1 cellular context compared by ENCODE assay signal in the genomic region with DNA sequence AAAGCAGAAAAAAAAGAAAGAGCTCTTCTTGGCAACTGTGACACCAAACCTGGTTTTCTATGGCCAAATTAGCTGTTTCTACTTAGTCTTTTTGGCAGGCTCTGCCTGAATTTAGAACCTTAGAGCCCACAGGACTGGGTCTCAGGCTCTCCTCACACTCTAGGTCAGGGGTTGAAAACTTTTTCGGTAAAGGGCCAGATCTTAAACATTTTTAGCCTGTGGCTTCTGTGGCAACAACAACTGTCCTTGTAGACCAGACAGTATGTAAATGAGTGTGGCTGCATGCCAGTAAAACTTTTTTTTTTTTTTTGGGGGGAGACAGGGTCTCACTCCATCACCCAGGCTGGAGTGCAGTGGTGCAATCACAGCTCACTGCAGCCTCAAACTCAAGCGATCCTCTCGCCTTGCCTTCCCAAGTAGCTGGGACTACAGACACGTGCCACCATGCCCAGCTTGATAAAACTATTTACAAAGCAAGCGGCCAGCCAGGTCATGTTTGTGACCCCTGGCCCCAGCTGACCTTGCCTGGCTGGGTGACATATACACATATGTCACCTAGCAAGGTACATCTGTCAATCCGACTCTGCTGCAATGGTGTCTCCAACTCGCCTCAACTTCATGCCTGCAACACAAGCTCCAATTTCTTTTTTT.
TF ChIP-seq lines count a peak whose summit lies in the region.

No MANE protein-coding gene starts in this region.

TF ChIP-seq in HepG2, 621 proteins besides CTCF, POLR2A, EP300 and RAD21 (continued from another document and continues in another):
- TF ChIP-seq, protein P1, sequence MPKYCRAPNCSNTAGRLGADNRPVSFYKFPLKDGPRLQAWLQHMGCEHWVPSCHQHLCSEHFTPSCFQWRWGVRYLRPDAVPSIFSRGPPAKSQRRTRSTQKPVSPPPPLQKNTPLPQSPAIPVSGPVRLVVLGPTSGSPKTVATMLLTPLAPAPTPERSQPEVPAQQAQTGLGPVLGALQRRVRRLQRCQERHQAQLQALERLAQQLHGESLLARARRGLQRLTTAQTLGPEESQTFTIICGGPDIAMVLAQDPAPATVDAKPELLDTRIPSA (CRISPR knock-in tag; IDR thresholded peaks at IDR 0.05; ENCODE audit: borderline replicate concordance) = no peak
- TF ChIP-seq CEBPG (CRISPR knock-in tag; IDR thresholded peaks at IDR 0.05) (peak; percentile 54), CBFB (CRISPR knock-in tag; IDR thresholded peaks at IDR 0.05) (0 out of 2 replicates have a peak, but pooled peaks have one; percentile 33), SMARCC2 (IDR thresholded peaks at IDR 0.05) (no peak), NFYB (CRISPR knock-in tag; IDR thresholded peaks at IDR 0.05) (no peak), KMT2A (CRISPR knock-in tag; IDR thresholded peaks at IDR 0.05) (no peak; the same call in 1 of the 2 replicates), KDM5A (IDR thresholded peaks at IDR 0.05; ENCODE audit: borderline replicate concordance, low read length) (no peak), POLR2AphosphoS2 (IDR thresholded peaks at IDR 0.05; ENCODE audit: low read depth, low read length) (no peak), ARNT2 (CRISPR knock-in tag; IDR thresholded peaks at IDR 0.05; ENCODE audit: low read depth) (0 out of 2 replicates have a peak, but pooled peaks have one; percentile 23), MIER2 (CRISPR knock-in tag; IDR thresholded peaks at IDR 0.05) (no peak), ELF1 (CRISPR knock-in tag; IDR thresholded peaks at IDR 0.05) (no peak), HDAC1 (CRISPR knock-in tag; IDR thresholded peaks at IDR 0.05) (peak; percentile 84), DNMT1 (CRISPR knock-in tag; IDR thresholded peaks at IDR 0.05) (no peak), CBX1 (IDR thresholded peaks at IDR 0.05; ENCODE audit: low read depth) (no peak), ZNF577 (CRISPR knock-in tag; IDR thresholded peaks at IDR 0.05; ENCODE audit: borderline replicate concordance, low read depth) (no peak), RORA (CRISPR knock-in tag; IDR thresholded peaks at IDR 0.05) (no peak), ZFY (CRISPR knock-in tag; IDR thresholded peaks at IDR 0.05) (no peak), NR2F6 (IDR thresholded peaks at IDR 0.05) (peak; percentile 97), NR2F6 (CRISPR knock-in tag; IDR thresholded peaks at IDR 0.05) (peak; percentile 98), ELF3 (CRISPR knock-in tag; IDR thresholded peaks at IDR 0.05) (peak; percentile 36; the same call in 1 of the 2 replicates), HES4 (CRISPR knock-in tag; IDR thresholded peaks at IDR 0.05; ENCODE audit: borderline replicate concordance) (no peak), ZNF33B (CRISPR knock-in tag; IDR thresholded peaks at IDR 0.05) (no peak), ZSCAN9 (CRISPR knock-in tag; IDR thresholded peaks at IDR 0.05; ENCODE audit: borderline replicate concordance) (peak; percentile 66; the same call in 1 of the 2 replicates), TGIF2 (CRISPR knock-in tag; IDR thresholded peaks at IDR 0.05) (peak; percentile 74; the same call in 1 of the 2 replicates), BRCA1 (CRISPR knock-in tag; IDR thresholded peaks at IDR 0.05) (peak; percentile 45; the same call in 1 of the 2 replicates), HIVEP1 (CRISPR knock-in tag; IDR thresholded peaks at IDR 0.05) (no peak), ZNF567 (CRISPR knock-in tag; IDR thresholded peaks at IDR 0.05; ENCODE audit: borderline replicate concordance) (no peak), ETV6 (CRISPR knock-in tag; conservative IDR thresholded peaks at IDR 0.05) (no peak), TMF1 (CRISPR knock-in tag; IDR thresholded peaks at IDR 0.05; ENCODE audit: low read depth) (0 out of 2 replicates have a peak, but pooled peaks have one; percentile 26), ZNF558 (CRISPR knock-in tag; IDR thresholded peaks at IDR 0.05; ENCODE audit: borderline replicate concordance) (no peak), ZNF205 (CRISPR knock-in tag; IDR thresholded peaks at IDR 0.05) (no peak), HNRNPL (IDR thresholded peaks at IDR 0.05; ENCODE audit: low read depth, low read length) (0 out of 2 replicates have a peak, but pooled peaks have one; percentile 41), ZFP82 (CRISPR knock-in tag; IDR thresholded peaks at IDR 0.05; ENCODE audit: borderline replicate concordance) (no peak), NFIB (CRISPR knock-in tag; IDR thresholded peaks at IDR 0.05; ENCODE audit: borderline replicate concordance) (no peak), ZNF33A (CRISPR knock-in tag; IDR thresholded peaks at IDR 0.05; ENCODE audit: borderline replicate concordance) (no peak), JUN (CRISPR knock-in tag; IDR thresholded peaks at IDR 0.05) (0 out of 2 replicates have a peak, but pooled peaks have one; percentile 45), NCOR1 (IDR thresholded peaks at IDR 0.05; ENCODE audit: borderline replicate concordance, low read length) (peak; percentile 73; the same call in 1 of the 2 replicates), SOX5 (CRISPR knock-in tag; IDR thresholded peaks at IDR 0.05; ENCODE audit: borderline replicate concordance) (peak; percentile 82), ZNF253 (CRISPR knock-in tag; IDR thresholded peaks at IDR 0.05; ENCODE audit: borderline replicate concordance) (no peak), ELF4 (CRISPR knock-in tag; IDR thresholded peaks at IDR 0.05; ENCODE audit: borderline replicate concordance) (no peak), ZNF225 (CRISPR knock-in tag; IDR thresholded peaks at IDR 0.05) (no peak), MAZ (IDR thresholded peaks at IDR 0.05; ENCODE audit: borderline replicate concordance, low read depth, low read length) (no peak), MAZ (CRISPR knock-in tag; IDR thresholded peaks at IDR 0.05; ENCODE audit: low read depth) (no peak), MAF1 (CRISPR knock-in tag; IDR thresholded peaks at IDR 0.05; ENCODE audit: borderline replicate concordance) (no peak), ZNF615 (CRISPR knock-in tag; IDR thresholded peaks at IDR 0.05; ENCODE audit: borderline replicate concordance) (no peak), TAF1 (CRISPR knock-in tag; IDR thresholded peaks at IDR 0.05) (no peak), ZNF746 (CRISPR knock-in tag; IDR thresholded peaks at IDR 0.05) (no peak), NCOA1 (CRISPR knock-in tag; IDR thresholded peaks at IDR 0.05) (no peak)
- TF ChIP-seq, protein P2, sequence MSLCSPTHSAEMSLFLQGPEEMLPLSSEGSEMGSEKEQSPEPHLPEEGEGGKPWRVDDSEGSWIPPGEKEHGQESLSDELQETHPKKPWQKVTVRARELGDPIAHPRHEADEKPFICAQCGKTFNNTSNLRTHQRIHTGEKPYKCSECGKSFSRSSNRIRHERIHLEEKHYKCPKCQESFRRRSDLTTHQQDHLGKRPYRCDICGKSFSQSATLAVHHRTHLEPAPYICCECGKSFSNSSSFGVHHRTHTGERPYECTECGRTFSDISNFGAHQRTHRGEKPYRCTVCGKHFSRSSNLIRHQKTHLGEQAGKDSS (CRISPR knock-in tag; IDR thresholded peaks at IDR 0.05; ENCODE audit: borderline replicate concordance, low read depth) = 0 out of 2 replicates have a peak, but pooled peaks have one; percentile 40
- TF ChIP-seq, protein P3, sequence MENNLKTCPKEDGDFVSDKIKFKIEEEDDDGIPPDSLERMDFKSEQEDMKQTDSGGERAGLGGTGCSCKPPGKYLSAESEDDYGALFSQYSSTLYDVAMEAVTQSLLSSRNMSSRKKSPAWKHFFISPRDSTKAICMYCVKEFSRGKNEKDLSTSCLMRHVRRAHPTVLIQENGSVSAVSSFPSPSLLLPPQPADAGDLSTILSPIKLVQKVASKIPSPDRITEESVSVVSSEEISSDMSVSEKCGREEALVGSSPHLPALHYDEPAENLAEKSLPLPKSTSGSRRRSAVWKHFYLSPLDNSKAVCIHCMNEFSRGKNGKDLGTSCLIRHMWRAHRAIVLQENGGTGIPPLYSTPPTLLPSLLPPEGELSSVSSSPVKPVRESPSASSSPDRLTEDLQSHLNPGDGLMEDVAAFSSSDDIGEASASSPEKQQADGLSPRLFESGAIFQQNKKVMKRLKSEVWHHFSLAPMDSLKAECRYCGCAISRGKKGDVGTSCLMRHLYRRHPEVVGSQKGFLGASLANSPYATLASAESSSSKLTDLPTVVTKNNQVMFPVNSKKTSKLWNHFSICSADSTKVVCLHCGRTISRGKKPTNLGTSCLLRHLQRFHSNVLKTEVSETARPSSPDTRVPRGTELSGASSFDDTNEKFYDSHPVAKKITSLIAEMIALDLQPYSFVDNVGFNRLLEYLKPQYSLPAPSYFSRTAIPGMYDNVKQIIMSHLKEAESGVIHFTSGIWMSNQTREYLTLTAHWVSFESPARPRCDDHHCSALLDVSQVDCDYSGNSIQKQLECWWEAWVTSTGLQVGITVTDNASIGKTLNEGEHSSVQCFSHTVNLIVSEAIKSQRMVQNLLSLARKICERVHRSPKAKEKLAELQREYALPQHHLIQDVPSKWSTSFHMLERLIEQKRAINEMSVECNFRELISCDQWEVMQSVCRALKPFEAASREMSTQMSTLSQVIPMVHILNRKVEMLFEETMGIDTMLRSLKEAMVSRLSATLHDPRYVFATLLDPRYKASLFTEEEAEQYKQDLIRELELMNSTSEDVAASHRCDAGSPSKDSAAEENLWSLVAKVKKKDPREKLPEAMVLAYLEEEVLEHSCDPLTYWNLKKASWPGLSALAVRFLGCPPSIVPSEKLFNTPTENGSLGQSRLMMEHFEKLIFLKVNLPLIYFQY (CRISPR knock-in tag; IDR thresholded peaks at IDR 0.05; ENCODE audit: borderline replicate concordance) = no peak
- TF ChIP-seq, protein P4, sequence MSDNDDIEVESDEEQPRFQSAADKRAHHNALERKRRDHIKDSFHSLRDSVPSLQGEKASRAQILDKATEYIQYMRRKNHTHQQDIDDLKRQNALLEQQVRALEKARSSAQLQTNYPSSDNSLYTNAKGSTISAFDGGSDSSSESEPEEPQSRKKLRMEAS (IDR thresholded peaks at IDR 0.05) = peak; percentile 90
- TF ChIP-seq, protein P5, sequence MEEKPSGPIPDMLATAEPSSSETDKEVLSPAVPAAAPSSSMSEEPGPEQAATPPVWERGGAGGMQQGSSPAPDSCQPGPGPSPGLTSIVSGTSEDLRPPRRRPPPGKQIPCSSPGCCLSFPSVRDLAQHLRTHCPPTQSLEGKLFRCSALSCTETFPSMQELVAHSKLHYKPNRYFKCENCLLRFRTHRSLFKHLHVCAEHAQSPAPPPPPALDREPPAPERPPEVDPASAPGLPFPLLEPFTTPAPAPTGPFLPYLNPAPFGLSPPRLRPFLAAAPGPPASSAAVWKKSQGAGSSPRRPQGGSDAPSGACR (CRISPR knock-in tag; IDR thresholded peaks at IDR 0.05) = no peak
- TF ChIP-seq, protein P6, sequence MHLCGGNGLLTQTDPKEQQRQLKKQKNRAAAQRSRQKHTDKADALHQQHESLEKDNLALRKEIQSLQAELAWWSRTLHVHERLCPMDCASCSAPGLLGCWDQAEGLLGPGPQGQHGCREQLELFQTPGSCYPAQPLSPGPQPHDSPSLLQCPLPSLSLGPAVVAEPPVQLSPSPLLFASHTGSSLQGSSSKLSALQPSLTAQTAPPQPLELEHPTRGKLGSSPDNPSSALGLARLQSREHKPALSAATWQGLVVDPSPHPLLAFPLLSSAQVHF (CRISPR knock-in tag; IDR thresholded peaks at IDR 0.05) = no peak
- TF ChIP-seq, protein P7, sequence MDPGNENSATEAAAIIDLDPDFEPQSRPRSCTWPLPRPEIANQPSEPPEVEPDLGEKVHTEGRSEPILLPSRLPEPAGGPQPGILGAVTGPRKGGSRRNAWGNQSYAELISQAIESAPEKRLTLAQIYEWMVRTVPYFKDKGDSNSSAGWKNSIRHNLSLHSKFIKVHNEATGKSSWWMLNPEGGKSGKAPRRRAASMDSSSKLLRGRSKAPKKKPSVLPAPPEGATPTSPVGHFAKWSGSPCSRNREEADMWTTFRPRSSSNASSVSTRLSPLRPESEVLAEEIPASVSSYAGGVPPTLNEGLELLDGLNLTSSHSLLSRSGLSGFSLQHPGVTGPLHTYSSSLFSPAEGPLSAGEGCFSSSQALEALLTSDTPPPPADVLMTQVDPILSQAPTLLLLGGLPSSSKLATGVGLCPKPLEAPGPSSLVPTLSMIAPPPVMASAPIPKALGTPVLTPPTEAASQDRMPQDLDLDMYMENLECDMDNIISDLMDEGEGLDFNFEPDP (CRISPR knock-in tag; conservative IDR thresholded peaks at IDR 0.05) = no peak
- TF ChIP-seq, protein P8, sequence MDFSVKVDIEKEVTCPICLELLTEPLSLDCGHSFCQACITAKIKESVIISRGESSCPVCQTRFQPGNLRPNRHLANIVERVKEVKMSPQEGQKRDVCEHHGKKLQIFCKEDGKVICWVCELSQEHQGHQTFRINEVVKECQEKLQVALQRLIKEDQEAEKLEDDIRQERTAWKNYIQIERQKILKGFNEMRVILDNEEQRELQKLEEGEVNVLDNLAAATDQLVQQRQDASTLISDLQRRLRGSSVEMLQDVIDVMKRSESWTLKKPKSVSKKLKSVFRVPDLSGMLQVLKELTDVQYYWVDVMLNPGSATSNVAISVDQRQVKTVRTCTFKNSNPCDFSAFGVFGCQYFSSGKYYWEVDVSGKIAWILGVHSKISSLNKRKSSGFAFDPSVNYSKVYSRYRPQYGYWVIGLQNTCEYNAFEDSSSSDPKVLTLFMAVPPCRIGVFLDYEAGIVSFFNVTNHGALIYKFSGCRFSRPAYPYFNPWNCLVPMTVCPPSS (IDR thresholded peaks at IDR 0.05) = no peak
- TF ChIP-seq, protein P9, sequence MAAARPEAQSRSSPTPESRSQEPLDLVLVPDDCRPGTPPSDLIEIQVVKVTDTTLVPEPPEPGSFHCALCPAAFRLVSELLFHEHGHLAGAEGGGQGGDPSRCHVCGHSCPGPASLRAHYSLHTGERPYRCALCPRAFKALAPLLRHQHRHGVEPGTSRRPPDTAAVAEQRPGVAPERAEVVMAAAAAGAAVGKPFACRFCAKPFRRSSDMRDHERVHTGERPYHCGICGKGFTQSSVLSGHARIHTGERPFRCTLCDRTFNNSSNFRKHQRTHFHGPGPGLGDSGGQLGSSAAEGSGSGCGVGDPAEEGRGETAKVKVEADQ (CRISPR knock-in tag; IDR thresholded peaks at IDR 0.05; ENCODE audit: borderline replicate concordance) = no peak
- TF ChIP-seq, protein P10, sequence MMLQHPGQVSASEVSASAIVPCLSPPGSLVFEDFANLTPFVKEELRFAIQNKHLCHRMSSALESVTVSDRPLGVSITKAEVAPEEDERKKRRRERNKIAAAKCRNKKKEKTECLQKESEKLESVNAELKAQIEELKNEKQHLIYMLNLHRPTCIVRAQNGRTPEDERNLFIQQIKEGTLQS (CRISPR knock-in tag; IDR thresholded peaks at IDR 0.05) = no peak
- TF ChIP-seq, protein P11, sequence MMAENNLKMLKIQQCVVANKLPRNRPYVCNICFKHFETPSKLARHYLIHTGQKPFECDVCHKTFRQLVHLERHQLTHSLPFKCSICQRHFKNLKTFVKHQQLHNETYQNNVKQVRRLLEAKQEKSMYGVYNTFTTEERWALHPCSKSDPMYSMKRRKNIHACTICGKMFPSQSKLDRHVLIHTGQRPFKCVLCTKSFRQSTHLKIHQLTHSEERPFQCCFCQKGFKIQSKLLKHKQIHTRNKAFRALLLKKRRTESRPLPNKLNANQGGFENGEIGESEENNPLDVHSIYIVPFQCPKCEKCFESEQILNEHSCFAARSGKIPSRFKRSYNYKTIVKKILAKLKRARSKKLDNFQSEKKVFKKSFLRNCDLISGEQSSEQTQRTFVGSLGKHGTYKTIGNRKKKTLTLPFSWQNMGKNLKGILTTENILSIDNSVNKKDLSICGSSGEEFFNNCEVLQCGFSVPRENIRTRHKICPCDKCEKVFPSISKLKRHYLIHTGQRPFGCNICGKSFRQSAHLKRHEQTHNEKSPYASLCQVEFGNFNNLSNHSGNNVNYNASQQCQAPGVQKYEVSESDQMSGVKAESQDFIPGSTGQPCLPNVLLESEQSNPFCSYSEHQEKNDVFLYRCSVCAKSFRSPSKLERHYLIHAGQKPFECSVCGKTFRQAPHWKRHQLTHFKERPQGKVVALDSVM (CRISPR knock-in tag; IDR thresholded peaks at IDR 0.05) = peak; percentile 43; the same call in 1 of the 2 replicates
